In genomic region chr22:25542720-25543402, GRCh38 we compare ENCODE assay signal across 18 cellular contexts. TPM values are rescaled to one million over a fixed set of nuclear protein-coding genes. Genes with fewer than 3 reads are reported as not detected.
A peak's percentile ranks its signal among the peaks of the same experiment; 100 is the strongest.
DNase-seq lines count a peak whose midpoint lies in the region; ATAC-seq and TF ChIP-seq lines count a peak whose summit lies in the region.
"Had no signal": no experiment of that assay in that cellular context is flagged by ENCODE, and none has a peak within 500 bp of the region (broad histone marks: within the 10 kb centered on the region; RNA-seq: fewer than 3 reads in every experiment).

No MANE protein-coding gene starts in this region.

- H3K4me3 ChIP-seq in cardiac muscle cell: no peak overlapping the region
- H3K4me3 ChIP-seq in heart right ventricle: no peak overlapping the region
- H3K4me3 ChIP-seq: HAP-1 had no signal

- peak overlapping the region; percentile 65 for H3K27ac ChIP-seq in cardiac muscle cell
- peak overlapping the region in 7 of 10 donors; percentile 25 to 74 (median 58) for H3K27ac ChIP-seq in heart right ventricle
- H3K27ac ChIP-seq: HL-60 had no signal

- DNase-seq in cardiac muscle cell (ENCODE audit: low read depth in 1 of 2, low spot score in 1 of 2) (peak in 1 of 2 donors; percentile 17), cardiac septum (ENCODE audit: low spot score) (no peak), heart right ventricle (no peak), neural crest cell (ENCODE audit: low read depth, low spot score) (no peak), NCI-H1930 (lab: John Stamatoyannopoulos, UW) (no peak), NCI-H1436 (lab: John Stamatoyannopoulos, UW) (no peak)
- DNase-seq: BE2C; CD4-positive, CD25-positive, alpha-beta regulatory T cell; COR-L47; DMS 273 treated with DMSO at 0.1 percent for 48 hours; DND-41; Karpas-422; NCI-H1436 treated with DMSO at 0.1 percent for 48 hours; NCI-H2081 treated with DMSO at 0.1 percent for 48 hours had no signal

- ATAC-seq in heart right ventricle (peak in 5 of 8 donors; percentile 50 to 79 (median 70)), GM19328 (IDR thresholded peaks at IDR 0.05; ENCODE audit: unreplicated experiment) (no peak)
- ATAC-seq: Panc1 had no signal

- H3K4me1 ChIP-seq in cardiac muscle cell (ENCODE audit: low read depth) (peaks cover 15% of the 10 kb centered on the region), heart right ventricle (peaks cover 0 to 27% (median 0%) of the 10 kb centered on the region in 9 donors)
- H3K4me1 ChIP-seq: HAP-1 had no signal

- H3K27me3 Mint-ChIP-seq in neural crest cell (ENCODE audit: low read depth): no peaks in the 10 kb centered on the region
- H3K27me3 Mint-ChIP-seq: CD4-positive, CD25-positive, alpha-beta regulatory T cell had no signal

- intact Hi-C loops in cardiac septum (cut with DNase I): no loop called here
- intact Hi-C loops in heart right ventricle (cut with DNase I): loop anchor here in 6 of 10 donors (5.0 to 10.0 kb wide), 5 partner anchors 152 to 232 kb away; no protein-coding TSS in a partner anchor

- H3K36me3 Mint-ChIP-seq in neural crest cell (ENCODE audit: low read depth): peaks cover 3% of the 10 kb centered on the region

- peak overlapping the region; percentile 25 for H3K27ac Mint-ChIP-seq in neural crest cell (ENCODE audit: unreplicated experiment)

- no peak for TF ChIP-seq CTCF in cardiac muscle cell (IDR thresholded peaks at IDR 0.05; ENCODE audit: low read depth, low read length)
- no peak for TF ChIP-seq CTCF in heart right ventricle (IDR thresholded peaks at IDR 0.05)
- no peak for TF ChIP-seq CTCF in neural crest cell (conservative IDR thresholded peaks at IDR 0.05)

- H3K4me1 Mint-ChIP-seq in neural crest cell: peaks cover 28% of the 10 kb centered on the region
- H3K4me1 Mint-ChIP-seq: CD4-positive, CD25-positive, alpha-beta regulatory T cell had no signal

- H3K9me3 ChIP-seq in cardiac muscle cell (ENCODE audit: low read depth) (no peaks in the 10 kb centered on the region), heart right ventricle (peaks cover 0 to 13% (median 0%) of the 10 kb centered on the region in 11 donors)
- H3K9me3 ChIP-seq: HAP-1 had no signal

- H3K36me3 ChIP-seq in cardiac muscle cell (no peaks in the 10 kb centered on the region), heart right ventricle (no peaks in the 10 kb centered on the region)
- H3K36me3 ChIP-seq: BE2C, HAP-1 had no signal

- no peak overlapping the region for H3K4me3 Mint-ChIP-seq in neural crest cell
- H3K4me3 Mint-ChIP-seq: CD4-positive, CD25-positive, alpha-beta regulatory T cell had no signal

- WGBS in heart right ventricle, 2 donors: 74 to 81% methylated on average over 6 of the region's 6 CpGs

- H3K27me3 ChIP-seq in cardiac muscle cell: no peaks in the 10 kb centered on the region
- H3K27me3 ChIP-seq in heart right ventricle: no peaks in the 10 kb centered on the region
- H3K27me3 ChIP-seq: BE2C had no signal

- H3K9me3 Mint-ChIP-seq in neural crest cell: peaks cover 3% of the 10 kb centered on the region

RNA-seq across cellular contexts. Expression of gene GRK3, which starts 21.6 kb away (rescaled TPM):
- 7.0 and 10.5 TPM in 2 replicates for total RNA-seq in cardiac muscle cell
- polyA plus RNA-seq in cardiac muscle cell: 5.7 and 7.3 TPM in 2 replicates
- total RNA-seq in cardiac septum: 4.8 TPM
- 1 to 10 TPM; 3.1 to 9.0 (median 5.5) TPM for total RNA-seq in heart right ventricle
- 1 to 10 TPM in 1 of 2 donors, under 1 TPM in 1; 0.97 to 2.1 TPM for polyA plus RNA-seq in heart right ventricle
- 19.3 and 19.4 TPM in 2 replicates for total RNA-seq in neural crest cell
